In the genomic region with DNA sequence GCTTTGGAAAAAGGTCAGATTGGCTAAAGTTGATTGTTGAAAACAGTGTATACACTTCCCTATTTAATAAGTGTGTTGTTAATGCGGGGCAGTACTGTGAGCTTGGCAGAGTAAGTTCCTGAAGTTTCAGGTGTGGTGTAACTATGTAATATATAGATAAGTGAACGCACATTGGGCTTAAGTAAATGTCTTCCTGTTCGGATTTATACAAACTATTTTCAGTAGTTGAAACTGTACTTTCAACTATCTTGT, we compare ENCODE assay signal across 8 cellular contexts. TPM values are rescaled to one million over a fixed set of nuclear protein-coding genes. Genes with fewer than 3 reads are reported as not detected.
DNase-seq lines count a peak whose midpoint lies in the region; ATAC-seq and TF ChIP-seq lines count a peak whose summit lies in the region.

No MANE protein-coding gene starts in this region.

- no peak overlapping the region for H3K18ac ChIP-seq in trophoblast cell (ENCODE audit: low read length)

- DNase-seq in DND-41 (no peak), Peyer's patch (no peak), trophoblast cell (peak in 1 of 2 donors; percentile 29), anterior cingulate cortex (lab: John Stamatoyannopoulos, UW) (no peak), nucleus accumbens (lab: John Stamatoyannopoulos, UW) (no peak), SKM-1 treated with dmso at 0.1 percent for 144 hours (lab: John Stamatoyannopoulos, UW; ENCODE audit: unreplicated experiment) (no peak)

- H3K4me2 ChIP-seq in DND-41 (ENCODE audit: insufficient read depth, low read length) (peak overlapping the region; percentile 97), trophoblast cell (ENCODE audit: low read length) (peak overlapping the region; percentile 98)

- H2AFZ ChIP-seq in DND-41 (ENCODE audit: low read depth, low read length) (peak overlapping the region; percentile 97), trophoblast cell (ENCODE audit: insufficient read depth, low read length, poor library complexity) (no peak overlapping the region)

- H4K20me1 ChIP-seq in DND-41 (ENCODE audit: insufficient read depth, low read length) = peaks cover 25% of the 10 kb centered on the region; the same call in 1 of the 2 replicates

- ATAC-seq in DND-41 (ENCODE audit: insufficient read depth, low read depth) = no peak
- ATAC-seq in GM18907 (IDR thresholded peaks at IDR 0.05; ENCODE audit: unreplicated experiment) = no peak

- no peak overlapping the region for H2BK5ac ChIP-seq in trophoblast cell (ENCODE audit: low read depth, low read length, poor library complexity)

- no peak overlapping the region for H3K23ac ChIP-seq in trophoblast cell (ENCODE audit: low read length)

- H2BK12ac ChIP-seq in trophoblast cell (ENCODE audit: low read length) = no peak overlapping the region

- no peaks in the 10 kb centered on the region for H3K27me3 ChIP-seq in DND-41 (ENCODE audit: insufficient read depth, low read length, poor library complexity)
- no peaks in the 10 kb centered on the region for H3K27me3 ChIP-seq in Peyer's patch
- H3K27me3 ChIP-seq in esophagus (ENCODE audit: control insufficient read depth in 1 of 2, insufficient read depth in 2 of 2, low read length in 2 of 2) = no peaks in the 10 kb centered on the region
- H3K27me3 ChIP-seq in trophoblast cell (ENCODE audit: insufficient read depth, low read length) = no peaks in the 10 kb centered on the region

- peak overlapping the region; percentile 58 to 67 for H3K4me3 ChIP-seq in DND-41 (ENCODE audit: low read depth in 1 of 2, low read length in 2 of 2)
- peak overlapping the region; percentile 69 to 86 (median 80) for H3K4me3 ChIP-seq in Peyer's patch
- H3K4me3 ChIP-seq in esophagus (ENCODE audit: low read depth in 1 of 2, low read length in 2 of 2) = peak overlapping the region; percentile 83 to 92
- no peak overlapping the region for H3K4me3 ChIP-seq in trophoblast cell (ENCODE audit: low read depth, low read length)

- TF ChIP-seq POLR2A in Peyer's patch (IDR thresholded peaks at IDR 0.05) = no peak

- H3K4ac ChIP-seq in trophoblast cell (ENCODE audit: low read depth, low read length) = no peak overlapping the region

- no peak overlapping the region for H2BK120ac ChIP-seq in trophoblast cell (ENCODE audit: insufficient read depth, low read length, poor library complexity)

- no peak overlapping the region for H4K12ac ChIP-seq in trophoblast cell (ENCODE audit: low read depth, low read length)

- H3K14ac ChIP-seq in trophoblast cell (ENCODE audit: low read length) = no peak overlapping the region

- WGBS in esophagus, 2 donors = 3% methylated on average over 3 of the region's 3 CpGs
- no CpG with 5 or more reads among the region's 3 CpGs for WGBS in trophoblast cell (ENCODE audit: extremely low coverage, insufficient coverage, insufficient read length)

- no peak overlapping the region for H4K91ac ChIP-seq in trophoblast cell (ENCODE audit: low read depth, low read length)

- H3K4me1 ChIP-seq in DND-41 (ENCODE audit: insufficient read depth, low read length) (peaks cover 69% of the 10 kb centered on the region), Peyer's patch (peaks cover 0 to 43% (median 6%) of the 10 kb centered on the region in 4 donors), esophagus (ENCODE audit: control insufficient read depth in 2 of 2, insufficient read depth in 2 of 2, low read length in 1 of 2) (no peaks in the 10 kb centered on the region), trophoblast cell (ENCODE audit: control insufficient read depth in 1 of 2, insufficient read depth in 2 of 2, low read length in 2 of 2) (no peaks in the 10 kb centered on the region)

- H3K36me3 ChIP-seq in DND-41 (ENCODE audit: insufficient read depth, low read length) = peaks cover 55% of the 10 kb centered on the region
- H3K36me3 ChIP-seq in Peyer's patch = peaks cover 0 to 17% (median 0%) of the 10 kb centered on the region in 3 donors
- H3K36me3 ChIP-seq in esophagus (ENCODE audit: control insufficient read depth in 2 of 2, insufficient read depth in 2 of 2, low read length in 1 of 2) = peaks cover 0 to 3% of the 10 kb centered on the region in 2 donors
- H3K36me3 ChIP-seq in trophoblast cell (ENCODE audit: control insufficient read depth in 1 of 2, insufficient read depth in 2 of 2, low read length in 2 of 2) = peaks cover 12 to 22% of the 10 kb centered on the region in 2 experiments

- peaks cover 14% of the 10 kb centered on the region for H3K79me1 ChIP-seq in trophoblast cell (ENCODE audit: low read length)

- no peak overlapping the region for H4K8ac ChIP-seq in trophoblast cell (ENCODE audit: low read depth, low read length)

- H2AK5ac ChIP-seq in trophoblast cell (ENCODE audit: low read length) = no peak overlapping the region

- H3K79me2 ChIP-seq in DND-41 (ENCODE audit: insufficient read depth, low read length) = peaks cover 36% of the 10 kb centered on the region
- H3K79me2 ChIP-seq in trophoblast cell (ENCODE audit: control insufficient read depth, insufficient read depth, low read length, poor library complexity) = peaks cover 12% of the 10 kb centered on the region

- H3K27ac ChIP-seq in DND-41 (ENCODE audit: low read length) (peak overlapping the region; percentile 93; the same call in 1 of the 2 replicates), Peyer's patch (peak overlapping the region; percentile 94 to 98 (median 96)), esophagus (ENCODE audit: low read depth in 2 of 2, low read length in 1 of 2) (peak overlapping the region in 1 of 2 donors; percentile 98), trophoblast cell (ENCODE audit: low read depth, low read length) (peak overlapping the region; percentile 99)

- H3K9me3 ChIP-seq in DND-41 (ENCODE audit: insufficient read depth, low read length, severe bottlenecking) (no peaks in the 10 kb centered on the region), Peyer's patch (no peaks in the 10 kb centered on the region), esophagus (ENCODE audit: control insufficient read depth in 2 of 2, insufficient read depth in 1 of 2, low read depth in 1 of 2, low read length in 1 of 2) (no peaks in the 10 kb centered on the region), trophoblast cell (ENCODE audit: insufficient read depth, low read depth, low read length) (no peaks in the 10 kb centered on the region)

- TF ChIP-seq CTCF in DND-41 (IDR thresholded peaks at IDR 0.05; ENCODE audit: borderline replicate concordance, extremely low read depth, low read length, poor library complexity, severe bottlenecking) (no peak), Peyer's patch (IDR thresholded peaks at IDR 0.05) (no peak)

- H3K9ac ChIP-seq in DND-41 (ENCODE audit: low read depth, low read length) (peak overlapping the region; percentile 88), trophoblast cell (ENCODE audit: low read length) (peak overlapping the region; percentile 96)

RNA-seq across cellular contexts. Expression of gene ZBTB37, which starts 0.9 kb away (rescaled TPM):
- 10 to 100 TPM in 2 of 4 donors, 1 to 10 TPM in 2; 6.3 to 30.5 (median 10.2) TPM for total RNA-seq in Peyer's patch
- 1 to 10 TPM in 1 of 2 donors, under 1 TPM in 1; 0.47 to 1.3 TPM for polyA plus RNA-seq in esophagus
- 2.4 and 2.7 TPM in 2 replicates for polyA plus RNA-seq in trophoblast cell (2013)

RNA-seq across cellular contexts. Expression of gene GAS5, which starts 1.2 kb away (rescaled TPM):
- 100 to 1,000 TPM in 3 of 4 donors, 10 to 100 TPM in 1; 95.6 to 270 (median 193) TPM for total RNA-seq in Peyer's patch
- polyA plus RNA-seq in esophagus = 100 to 1,000 TPM; 419 to 527 TPM
- 243 TPM in 2 replicates for polyA plus RNA-seq in trophoblast cell (2013)

RNA-seq across cellular contexts. Expression of gene CENPL, which starts 44.4 kb away (rescaled TPM):
- 10 to 100 TPM in 1 of 4 donors, 1 to 10 TPM in 2, under 1 TPM in 1; 0.66 to 19.8 (median 3.9) TPM for total RNA-seq in Peyer's patch
- polyA plus RNA-seq in esophagus = 1 to 10 TPM; 2.1 to 3.2 TPM
- polyA plus RNA-seq in trophoblast cell (2013) = 7.7 and 8.2 TPM in 2 replicates

RNA-seq across cellular contexts. Expression of gene DARS2, which starts 44.6 kb away (rescaled TPM):
- 10 to 100 TPM; 10.3 to 35.5 (median 16.6) TPM for total RNA-seq in Peyer's patch
- polyA plus RNA-seq in esophagus = 1 to 10 TPM; 6.4 to 7.9 TPM
- polyA plus RNA-seq in trophoblast cell (2013) = 17.2 and 17.4 TPM in 2 replicates

RNA-seq across cellular contexts. Expression of gene SERPINC1, which starts 48.1 kb away (rescaled TPM):
- not detected for total RNA-seq in Peyer's patch
- polyA plus RNA-seq in esophagus = under 1 TPM in 1 of 2 donors, not detected in 1; 0.06 TPM
- 0.15 TPM in 2 replicates for polyA plus RNA-seq in trophoblast cell (2013)
